13 cellular contexts compared by ENCODE assay signal in the genomic region with DNA sequence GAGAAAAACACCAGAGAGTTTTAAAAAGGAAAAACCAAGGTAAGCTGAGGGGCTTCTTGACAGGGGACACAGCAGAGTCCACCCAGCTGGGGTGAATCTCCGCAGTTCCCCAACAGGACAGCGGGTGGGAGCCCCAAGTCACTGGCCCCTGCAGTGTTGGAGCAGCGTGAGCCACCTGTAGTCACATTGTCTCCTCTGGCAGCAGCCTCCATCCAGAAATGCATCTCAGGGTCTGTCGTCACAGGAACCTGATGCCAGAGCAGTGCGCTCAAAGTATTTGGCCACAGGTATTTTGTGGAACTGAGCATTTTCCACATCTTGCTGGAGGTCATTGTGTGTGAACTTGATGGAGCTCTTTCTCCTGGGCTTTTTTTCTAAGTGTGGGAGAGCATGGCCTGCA. TPM values are rescaled to one million over a fixed set of nuclear protein-coding genes. Genes with fewer than 3 reads are reported as not detected.
DNase-seq lines count a peak whose midpoint lies in the region; ATAC-seq and TF ChIP-seq lines count a peak whose summit lies in the region.
"Had no signal": no experiment of that assay in that cellular context is flagged by ENCODE, and none has a peak within 500 bp of the region (broad histone marks: within the 10 kb centered on the region; RNA-seq: fewer than 3 reads in every experiment).

No MANE protein-coding gene starts in this region.

- H3K27me3 Mint-ChIP-seq in activated T-cell treated with anti-CD3 and anti-CD28 coated beads, Interleukin-2, amount 50 U/mL, for 72 hours (ENCODE audit: low read depth) = peaks cover 8% of the 10 kb centered on the region

- BruUV-seq in OCI-LY7 (replicated peaks; lab: Mats Ljungman, UMichigan) = no TSS peak

- POLR2A ChIA-PET in OCI-LY7 (lab: Charles Lee) = no interaction called here

- no peak for DNase-seq in HL-60 (ENCODE audit: low read depth in 1 of 2, low spot score in 1 of 2)
- DNase-seq in OCI-LY7 (ENCODE audit: low spot score) = no peak
- no peak for DNase-seq in mesenchymal stem cell
- DNase-seq in activated CD4-positive, alpha-beta T cell treated with anti-CD3 and anti-CD28 coated beads, Interleukin-2, amount 50 U/mL, for 48 hours = no peak
- no peak for DNase-seq in NCI-H1436 (lab: John Stamatoyannopoulos, UW)
- DNase-seq in activated T-cell treated with anti-CD3 and anti-CD28 coated beads, Interleukin-2, amount 50 U/mL, for 72 hours = no peak
- DNase-seq: Caco-2; CD8-positive, alpha-beta memory T cell; DND-41 had no signal

- H3K9me3 ChIP-seq in DOHH2 (ENCODE audit: control insufficient read depth, insufficient read depth, low read length) (no peaks in the 10 kb centered on the region), OCI-LY7 (ENCODE audit: low read length) (no peaks in the 10 kb centered on the region), mesenchymal stem cell (ENCODE audit: control insufficient read depth, low read length) (no peaks in the 10 kb centered on the region)
- H3K9me3 ChIP-seq: BLaER1, Caco-2 had no signal

- no peak for TF ChIP-seq CTCF in DOHH2 (IDR thresholded peaks at IDR 0.05; ENCODE audit: low read depth, low read length, poor library complexity, severe bottlenecking)
- no peak for TF ChIP-seq CTCF in HL-60 (IDR thresholded peaks at IDR 0.05; ENCODE audit: insufficient read depth, low read length)
- TF ChIP-seq CTCF in OCI-LY7 (conservative IDR thresholded peaks at IDR 0.05; ENCODE audit: low read length) = no peak

- H2AK5ac ChIP-seq in mesenchymal stem cell (ENCODE audit: low read length, severe bottlenecking) = peak overlapping the region; percentile 16

- H2AFZ ChIP-seq in OCI-LY7 (ENCODE audit: low read length) (peak overlapping the region; percentile 65; the same call in 1 of the 2 replicates), mesenchymal stem cell (ENCODE audit: low read depth, low read length) (no peak overlapping the region)

- peaks cover 19% of the 10 kb centered on the region for H3F3A ChIP-seq in DOHH2 (ENCODE audit: control insufficient read depth, insufficient read depth)

- no peak overlapping the region for H3K18ac ChIP-seq in mesenchymal stem cell (ENCODE audit: low read depth in 1 of 2, low read length in 2 of 2)

- H3K79me2 ChIP-seq in DOHH2 (ENCODE audit: control insufficient read depth, low read length) (no peaks in the 10 kb centered on the region), OCI-LY7 (ENCODE audit: insufficient read depth, low read depth, low read length) (no peaks in the 10 kb centered on the region)

- H3K4me3 ChIP-seq in DOHH2 (ENCODE audit: low read length) = no peak overlapping the region
- H3K4me3 ChIP-seq in HL-60 (replicated peaks; ENCODE audit: insufficient read depth, low read length) = no peak overlapping the region
- no peak overlapping the region for H3K4me3 ChIP-seq in OCI-LY7 (ENCODE audit: low read depth, low read length, poor library complexity, severe bottlenecking)
- no peak overlapping the region for H3K4me3 ChIP-seq in mesenchymal stem cell (ENCODE audit: insufficient read depth in 1 of 2, low read depth in 1 of 2, low read length in 2 of 2)
- H3K4me3 ChIP-seq: BLaER1 had no signal

- intact Hi-C loops in OCI-LY7 (cut with micrococcal nuclease; ENCODE audit: unreplicated experiment) = no loop called here

- H3K9me3 Mint-ChIP-seq in activated T-cell treated with anti-CD3 and anti-CD28 coated beads, Interleukin-2, amount 50 U/mL, for 72 hours = no peaks in the 10 kb centered on the region

- no peaks in the 10 kb centered on the region for H3K27me3 ChIP-seq in DOHH2 (ENCODE audit: control insufficient read depth, low read length)
- no peaks in the 10 kb centered on the region for H3K27me3 ChIP-seq in HL-60 (ENCODE audit: insufficient read depth, poor library complexity, severe bottlenecking)
- no peaks in the 10 kb centered on the region for H3K27me3 ChIP-seq in mesenchymal stem cell (ENCODE audit: control insufficient read depth in 1 of 2, insufficient read depth in 1 of 2, low read length in 2 of 2)
- H3K27me3 ChIP-seq: BLaER1 had no signal

- H4K20me1 ChIP-seq in DOHH2 (ENCODE audit: control insufficient read depth, insufficient read depth, low read depth, low read length) (no peaks in the 10 kb centered on the region), OCI-LY7 (ENCODE audit: insufficient read depth, low read length) (no peaks in the 10 kb centered on the region)
- H4K20me1 ChIP-seq: BLaER1 had no signal

- H3K14ac ChIP-seq in mesenchymal stem cell (ENCODE audit: low read length in 2 of 2) = no peak overlapping the region

- H3K9me2 ChIP-seq in DOHH2 (replicated peaks; ENCODE audit: control insufficient read depth, low read length) = no peaks in the 10 kb centered on the region
- H3K9me2 ChIP-seq in OCI-LY7 (ENCODE audit: insufficient read depth, low read length) = no peaks in the 10 kb centered on the region

- no peaks in the 10 kb centered on the region for H3K36me3 Mint-ChIP-seq in activated T-cell treated with anti-CD3 and anti-CD28 coated beads, Interleukin-2, amount 50 U/mL, for 72 hours (ENCODE audit: insufficient read depth in 2 of 2)
- H3K36me3 Mint-ChIP-seq: CD8-positive, alpha-beta memory T cell had no signal

- no peak overlapping the region for H3K23ac ChIP-seq in mesenchymal stem cell (ENCODE audit: low read length in 2 of 2)

- H3K36me3 ChIP-seq in DOHH2 (ENCODE audit: control insufficient read depth, low read length) (no peaks in the 10 kb centered on the region), OCI-LY7 (ENCODE audit: insufficient read depth, low read length) (no peaks in the 10 kb centered on the region), mesenchymal stem cell (ENCODE audit: control insufficient read depth in 1 of 2, insufficient read depth in 2 of 2, low read depth in 1 of 2, low read length in 2 of 2) (no peaks in the 10 kb centered on the region)
- H3K36me3 ChIP-seq: BLaER1 had no signal

- ATAC-seq in HG03135 (IDR thresholded peaks at IDR 0.05; ENCODE audit: unreplicated experiment) = no peak
- ATAC-seq in activated T-cell treated with anti-CD3 and anti-CD28 coated beads, Interleukin-2, amount 50 U/mL, for 72 hours (replicated peaks in 1 of 2) = no peak

- H3K79me1 ChIP-seq in mesenchymal stem cell (replicated peaks; ENCODE audit: low read length, poor library complexity, severe bottlenecking) = no peaks in the 10 kb centered on the region

- H3K27ac ChIP-seq in DOHH2 (ENCODE audit: low read depth, low read length) = 0 out of 2 replicates have a peak overlapping the region, but pooled peaks have one; percentile 73
- peak overlapping the region; percentile 29; the same call in 1 of the 2 replicates for H3K27ac ChIP-seq in HL-60 (replicated peaks)
- H3K27ac ChIP-seq in OCI-LY7 (ENCODE audit: low read depth, low read length, poor library complexity, severe bottlenecking) = no peak overlapping the region
- H3K27ac ChIP-seq in mesenchymal stem cell (ENCODE audit: low read length, poor library complexity, severe bottlenecking) = no peak overlapping the region
- H3K27ac ChIP-seq: 22Rv1, BLaER1 had no signal

- no peak overlapping the region for H3K4ac ChIP-seq in mesenchymal stem cell (ENCODE audit: low read depth in 1 of 2, low read length in 2 of 2)

- H3K27ac Mint-ChIP-seq in activated T-cell treated with anti-CD3 and anti-CD28 coated beads, Interleukin-2, amount 50 U/mL, for 72 hours = no peak overlapping the region

- CTCF ChIA-PET in OCI-LY7 (lab: Charles Lee; ENCODE audit: unreplicated experiment) = no interaction called here

- no peak overlapping the region for H2BK12ac ChIP-seq in mesenchymal stem cell (ENCODE audit: low read length in 2 of 2)

- H2BK15ac ChIP-seq in mesenchymal stem cell (ENCODE audit: low read depth, poor library complexity, severe bottlenecking) = no peak overlapping the region

- H3K4me2 ChIP-seq in DOHH2 (ENCODE audit: low read length) (peak overlapping the region; percentile 86), OCI-LY7 (ENCODE audit: low read length) (peak overlapping the region; percentile 70; the same call in 1 of the 2 replicates), mesenchymal stem cell (ENCODE audit: low read length, poor library complexity, severe bottlenecking) (no peak overlapping the region)
- H3K4me2 ChIP-seq: BLaER1 had no signal

- peaks cover 63% of the 10 kb centered on the region for H3K4me1 ChIP-seq in DOHH2 (ENCODE audit: control insufficient read depth, low read length)
- peaks cover 41% of the 10 kb centered on the region for H3K4me1 ChIP-seq in OCI-LY7 (ENCODE audit: insufficient read depth, low read length, poor library complexity, severe bottlenecking)
- peaks cover 4% of the 10 kb centered on the region for H3K4me1 ChIP-seq in mesenchymal stem cell (ENCODE audit: control insufficient read depth, insufficient read depth, low read depth, low read length)
- H3K4me1 ChIP-seq: Caco-2 had no signal

- H2BK5ac ChIP-seq in mesenchymal stem cell (ENCODE audit: low read depth, low read length, poor library complexity, severe bottlenecking) = no peak overlapping the region

- H3K4me3 Mint-ChIP-seq in activated T-cell treated with anti-CD3 and anti-CD28 coated beads, Interleukin-2, amount 50 U/mL, for 72 hours = no peak overlapping the region

- peaks cover 21% of the 10 kb centered on the region for H3K4me1 Mint-ChIP-seq in activated T-cell treated with anti-CD3 and anti-CD28 coated beads, Interleukin-2, amount 50 U/mL, for 72 hours (ENCODE audit: low read depth)

- WGBS in mesenchymal stem cell = 95% methylated on average over 5 of the region's 5 CpGs

- no peak overlapping the region for H2BK120ac ChIP-seq in mesenchymal stem cell (ENCODE audit: low read depth, low read length)

- H4K8ac ChIP-seq in mesenchymal stem cell (ENCODE audit: low read length) = no peak overlapping the region

- no peak overlapping the region for H3K9ac ChIP-seq in mesenchymal stem cell (ENCODE audit: low read length)
- H3K9ac ChIP-seq: BLaER1 had no signal

- H4K91ac ChIP-seq in mesenchymal stem cell (ENCODE audit: low read length) = no peak overlapping the region

RNA-seq across cellular contexts. Expression of a gene that starts 24.7 kb away (rescaled TPM):
- 12.4 and 13.6 TPM in 2 replicates for total RNA-seq in OCI-LY7 (2014; rRNA removed; shearing (Covaris generic))
- 37.9 and 42.8 TPM in 2 replicates for total RNA-seq in OCI-LY7 (2022)
- polyA plus RNA-seq in mesenchymal stem cell (2013, experiment 1 of 2) = 26.3 TPM
- 26.1 TPM for polyA plus RNA-seq in mesenchymal stem cell (2013, experiment 2 of 2)
- 10 to 100 TPM; 39.4 to 42.3 TPM for total RNA-seq in activated T-cell treated with anti-CD3 and anti-CD28 coated beads, Interleukin-2, amount 50 U/mL, for 72 hours

RNA-seq across cellular contexts. Expression of a gene that starts 57.6 kb away (rescaled TPM):
- 26.2 and 27.8 TPM in 2 replicates for total RNA-seq in OCI-LY7 (2014; rRNA removed; shearing (Covaris generic))
- 55.4 and 62.8 TPM in 2 replicates for total RNA-seq in OCI-LY7 (2022)
- 66.0 TPM for polyA plus RNA-seq in mesenchymal stem cell (2013, experiment 1 of 2)
- polyA plus RNA-seq in mesenchymal stem cell (2013, experiment 2 of 2) = 65.6 TPM
- 10 to 100 TPM; 66.4 to 81.5 TPM for total RNA-seq in activated T-cell treated with anti-CD3 and anti-CD28 coated beads, Interleukin-2, amount 50 U/mL, for 72 hours

Comparison
In these comparisons a context has a peak if more than half of its experiments do, and no peak if none do; other contexts are left out.
1. H3K27ac ChIP-seq: peak in DOHH2 (single experiment) and HL-60 (single experiment); none in OCI-LY7 (single experiment) and mesenchymal stem cell (single experiment).